In genomic region chr16:26261621-26262020, GRCh38 we compare ENCODE assay signal across 7 cellular contexts.
"Had no signal": no experiment of that assay in that cellular context is flagged by ENCODE, and none has a peak within 500 bp of the region (broad histone marks: within the 10 kb centered on the region; RNA-seq: fewer than 3 reads in every experiment).

No MANE protein-coding gene starts in this region.

- ATAC-seq: HCT116, K562 had no signal

- DNase-seq: GM23248, GOT3, H7, HFFc6, IMR-90 had no signal
